Comparison of ENCODE assay signal across 24 cellular contexts in genomic region chr2:61721382-61721781, GRCh38.
"Had no signal": no experiment of that assay in that cellular context is flagged by ENCODE, and none has a peak within 500 bp of the region (broad histone marks: within the 10 kb centered on the region; RNA-seq: fewer than 3 reads in every experiment).

No MANE protein-coding gene starts in this region.

- H3K36me3 ChIP-seq: colonic mucosa, esophagus squamous epithelium, heart right ventricle, left lung, lower lobe of right lung had no signal

- H2AFZ ChIP-seq: hepatocyte had no signal

- H3K27me3 ChIP-seq: colonic mucosa, esophagus squamous epithelium, heart right ventricle, hepatocyte, left lung had no signal

- H3K27ac ChIP-seq: colonic mucosa, epithelial cell of prostate, esophagus squamous epithelium, heart right ventricle, hepatocyte, left lung, lower lobe of right lung had no signal

- ATAC-seq: effector memory CD8-positive, alpha-beta T cell; esophagus mucosa; heart right ventricle; left cardiac atrium; left lung; left ventricle myocardium superior; lower lobe of right lung; mucosa of descending colon had no signal

- H3K9me3 ChIP-seq: colonic mucosa, esophagus squamous epithelium, left lung, lower lobe of right lung, mucosa of descending colon had no signal

- H3K79me2 ChIP-seq: hepatocyte had no signal

- H3K4me2 ChIP-seq: hepatocyte had no signal

- H3K4me1 ChIP-seq: colonic mucosa, esophagus squamous epithelium, left lung, lower lobe of right lung had no signal

- H3K4me3 ChIP-seq: colonic mucosa, esophagus squamous epithelium, heart right ventricle, hepatocyte, left lung, lower lobe of right lung, mucosa of descending colon had no signal

- DNase-seq: colonic mucosa; cortex of kidney; effector CD8-positive, alpha-beta T cell; effector memory CD8-positive, alpha-beta T cell; endodermal cell; erythroblast; esophagus squamous epithelium; foreskin fibroblast; glutamatergic neuron; head of caudate nucleus; heart right ventricle; hypothalamus; immature natural killer cell; islet precursor cell; left cardiac atrium; left lung; left ventricle myocardium superior; lower lobe of right lung; mesenchymal stem cell; mucosa of descending colon; naive B cell had no signal
